In the genomic region with DNA sequence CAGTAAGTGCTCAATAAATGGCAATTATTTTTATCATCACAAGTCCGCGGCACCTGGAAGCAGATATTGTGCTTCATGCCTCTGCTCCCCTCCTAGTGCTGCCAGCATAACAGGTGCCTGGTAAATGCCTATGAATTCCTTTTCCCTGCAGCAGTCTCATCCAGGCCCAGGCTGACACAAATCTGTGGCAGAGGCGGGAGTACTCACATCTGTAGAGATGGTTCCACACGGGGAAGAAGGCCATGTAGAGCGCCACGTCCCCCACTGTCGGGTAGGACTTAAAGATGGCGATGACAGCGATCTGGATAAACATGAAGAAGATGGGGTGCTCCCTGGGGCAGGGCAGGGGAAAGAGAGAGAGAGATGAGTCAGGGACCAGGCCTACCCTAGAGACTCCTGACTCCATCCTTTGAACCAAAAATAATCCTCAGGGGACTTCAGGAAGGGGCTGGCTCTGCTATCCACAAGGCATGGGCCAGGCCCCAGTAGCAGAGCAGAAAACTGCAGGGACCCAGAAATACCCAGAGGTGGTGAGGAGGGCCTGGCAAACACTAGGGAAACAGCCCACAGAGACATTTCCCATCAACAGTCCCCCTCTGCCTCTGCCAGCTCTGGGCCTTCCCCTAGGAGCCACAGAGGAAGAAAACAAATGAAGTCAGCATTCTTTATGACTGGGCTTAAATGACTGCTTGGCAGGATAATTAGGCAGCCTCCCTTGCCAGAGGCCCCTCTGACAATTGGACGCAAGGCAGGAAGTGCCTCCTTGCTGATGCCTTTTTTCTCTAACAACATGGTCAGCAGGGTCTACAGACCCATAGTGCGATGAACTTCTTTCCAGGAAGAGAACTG, we compare ENCODE assay signal across 8 cellular contexts. TPM values are rescaled to one million over a fixed set of nuclear protein-coding genes. Genes with fewer than 3 reads are reported as not detected.
DNase-seq lines count a peak whose midpoint lies in the region; ATAC-seq and TF ChIP-seq lines count a peak whose summit lies in the region.

No MANE protein-coding gene starts in this region.

- peak; percentile 29 for DNase-seq in GM10248 (ENCODE audit: extremely low spot score)
- DNase-seq in NCI-H69 (lab: John Stamatoyannopoulos, UW): peak; percentile 78
- no peak for DNase-seq in endothelial cell (ENCODE audit: low spot score)
- no peak for DNase-seq in neuronal stem cell (ENCODE audit: low spot score)
- DNase-seq in SIG-M5 (lab: John Stamatoyannopoulos, UW): no peak

- peak overlapping the region; percentile 17 for H3K27ac ChIP-seq in neuronal stem cell (replicated peaks; ENCODE audit: low read length)

- no peak overlapping the region for H3K18ac ChIP-seq in neuronal stem cell (ENCODE audit: low read length)

- peaks cover 19% of the 10 kb centered on the region for H3K4me1 Mint-ChIP-seq in endothelial cell (ENCODE audit: unreplicated experiment)

- H2AK5ac ChIP-seq in neuronal stem cell (ENCODE audit: low read depth, low read length): no peak overlapping the region

- no peak overlapping the region for H3K4me3 Mint-ChIP-seq in endothelial cell (ENCODE audit: unreplicated experiment)

- peaks cover 7% of the 10 kb centered on the region for H3K27me3 Mint-ChIP-seq in endothelial cell (ENCODE audit: unreplicated experiment)

- no peaks in the 10 kb centered on the region for H3K27me3 ChIP-seq in neuronal stem cell (ENCODE audit: control insufficient read depth in 3 of 3, insufficient read depth in 3 of 3, low read depth in 1 of 3, low read length in 3 of 3)

- no peak overlapping the region for H2BK120ac ChIP-seq in neuronal stem cell (ENCODE audit: low read depth, low read length)

- no peaks in the 10 kb centered on the region for H3K9me3 Mint-ChIP-seq in endothelial cell (ENCODE audit: unreplicated experiment)

- H3K23ac ChIP-seq in neuronal stem cell (ENCODE audit: low read depth, low read length, poor library complexity): no peak overlapping the region

- no peak overlapping the region for H4K91ac ChIP-seq in neuronal stem cell (ENCODE audit: low read depth, low read length, poor library complexity)

- no peaks in the 10 kb centered on the region for H3K9me3 ChIP-seq in neuronal stem cell (replicated peaks in 1 of 2; ENCODE audit: control insufficient read depth in 2 of 2, insufficient read depth in 1 of 2, low read depth in 1 of 2, low read length in 2 of 2)

- H2BK15ac ChIP-seq in neuronal stem cell (ENCODE audit: low read length): no peak overlapping the region

- H2BK5ac ChIP-seq in neuronal stem cell (ENCODE audit: low read length): no peak overlapping the region

- no CpG with 5 or more reads among the region's 11 CpGs for WGBS in neuronal stem cell (ENCODE audit: extremely low coverage in 2 of 2, insufficient read length in 2 of 2, insufficient replicate concordance in 1 of 2), 2 donors

- H3K4me1 ChIP-seq in neuronal stem cell (ENCODE audit: control insufficient read depth in 2 of 2, insufficient read depth in 1 of 2, low read depth in 1 of 2, low read length in 2 of 2): peaks cover 0 to 11% of the 10 kb centered on the region in 2 donors

- TF ChIP-seq CTCF in GM10248 (IDR thresholded peaks at IDR 0.05; ENCODE audit: control extremely low read depth, extremely low read depth, low read depth, missing control alignments) (no peak), endothelial cell (IDR thresholded peaks at IDR 0.05; ENCODE audit: unreplicated experiment) (no peak)

- H2AFZ ChIP-seq in neuronal stem cell (ENCODE audit: low read length): no peak overlapping the region

- H3K4me3 ChIP-seq in neuronal stem cell (ENCODE audit: low read length in 2 of 2): no peak overlapping the region

- CTCF ChIA-PET in GM10248 (lab: Yijun Ruan, JAX): interaction anchor here (0.9 to 2.8 kb wide), 3 partner anchors 11 to 27 kb away, joined by 3 to 10 read pairs (median 3); no protein-coding TSS in a partner anchor

- no peak overlapping the region for H3K4ac ChIP-seq in neuronal stem cell (ENCODE audit: low read length)

- no peak overlapping the region for H3K14ac ChIP-seq in neuronal stem cell (ENCODE audit: low read length)

- H3K27ac Mint-ChIP-seq in endothelial cell (ENCODE audit: unreplicated experiment): peak overlapping the region; percentile 65

- no peak overlapping the region for H4K8ac ChIP-seq in neuronal stem cell (ENCODE audit: low read depth, low read length)

- H3K79me1 ChIP-seq in neuronal stem cell (ENCODE audit: low read depth, low read length): no peaks in the 10 kb centered on the region

- no peak for ATAC-seq in HG02571 (IDR thresholded peaks at IDR 0.05; ENCODE audit: unreplicated experiment)
- no peak for ATAC-seq in HG03521 (IDR thresholded peaks at IDR 0.05; ENCODE audit: unreplicated experiment)
- no peak for ATAC-seq in GM19463 (IDR thresholded peaks at IDR 0.05; ENCODE audit: unreplicated experiment)

- no peak overlapping the region for H3K9ac ChIP-seq in neuronal stem cell (ENCODE audit: low read depth, low read length, poor library complexity)

- POLR2A ChIA-PET in GM10248 (lab: Yijun Ruan, JAX): interaction anchor here (0.6 kb wide), 1 partner anchor 1178 kb away, joined by 4 read pairs; no protein-coding TSS in a partner anchor

- H3K36me3 Mint-ChIP-seq in endothelial cell (ENCODE audit: low read depth, unreplicated experiment): peaks cover 3% of the 10 kb centered on the region

- no peak overlapping the region for H2BK12ac ChIP-seq in neuronal stem cell (ENCODE audit: low read length)

- H3K36me3 ChIP-seq in neuronal stem cell (replicated peaks in 1 of 2; ENCODE audit: control insufficient read depth in 2 of 2, insufficient read depth in 2 of 2, low read length in 2 of 2): peaks cover 3 to 62% of the 10 kb centered on the region in 2 donors

- H3K4me2 ChIP-seq in neuronal stem cell (ENCODE audit: insufficient read depth, low read length, poor library complexity, severe bottlenecking): no peak overlapping the region

RNA-seq across cellular contexts. Expression of a gene that starts 23.0 kb away (rescaled TPM):
- total RNA-seq in endothelial cell (ENCODE audit: unreplicated experiment): 33.6 TPM
- 10.4 TPM for polyA plus RNA-seq in neuronal stem cell (2013, experiment 1 of 2)
- 10.7 TPM for polyA plus RNA-seq in neuronal stem cell (2013, experiment 2 of 2)

Comparison
In these comparisons a context has a peak if more than half of its experiments do, and no peak if none do; other contexts are left out.
1. DNase-seq: peak in GM10248 (single experiment) and NCI-H69 (single experiment); none in endothelial cell (single experiment), neuronal stem cell (single experiment) and SIG-M5 (single experiment).